ENCODE assay signal across 26 cellular contexts in the genomic region with DNA sequence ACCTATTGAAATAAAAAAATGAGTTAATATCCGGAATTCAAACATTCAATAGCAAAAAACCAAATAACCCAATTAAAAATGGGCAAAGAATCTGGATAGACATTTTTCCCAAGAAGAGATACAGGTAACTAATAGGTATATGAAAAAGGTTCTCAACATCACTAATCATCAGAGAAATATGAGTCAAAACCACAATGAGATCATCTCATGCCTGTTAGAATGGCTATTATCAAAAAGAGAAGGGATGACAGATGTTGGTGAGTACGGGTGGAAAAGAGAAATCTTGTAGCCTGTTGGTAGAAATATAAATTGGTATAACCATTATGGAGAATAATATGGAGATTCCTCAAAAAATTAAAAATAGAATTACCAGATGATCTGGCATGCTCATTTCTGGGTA. TPM values are rescaled to one million over a fixed set of nuclear protein-coding genes. Genes with fewer than 3 reads are reported as not detected.
"Had no signal": no experiment of that assay in that cellular context is flagged by ENCODE, and none has a peak within 500 bp of the region (broad histone marks: within the 10 kb centered on the region; RNA-seq: fewer than 3 reads in every experiment).

No MANE protein-coding gene starts in this region.

- H3K27ac ChIP-seq: cardiac muscle cell, neutrophil, parathyroid adenoma, tibial artery, VCaP had no signal

- H3K9ac ChIP-seq: parathyroid adenoma had no signal

- H3K36me3 ChIP-seq: cardiac muscle cell, neutrophil, tibial artery had no signal

- ATAC-seq: activated CD4-positive, CD25-positive, alpha-beta regulatory T cell treated with anti-CD3 and anti-CD28 coated beads, Interleukin-2, amount 50 U/mL, for 24 hours; activated CD8-positive, alpha-beta memory T cell treated with anti-CD3 and anti-CD28 coated beads, Interleukin-2, amount 10 ng/mL, durations not matched to agents 7 days and 5 days; activated CD8-positive, alpha-beta T cell treated with anti-CD3 and anti-CD28 coated beads for 36 hours; right cardiac atrium; stimulated activated naive CD8-positive, alpha-beta T cell treated with anti-CD3 and anti-CD28 coated beads, Interleukin-15, amount 100 ng/mL, for 72 hours had no signal

- H3K4me3 ChIP-seq: cardiac muscle cell, tibial artery had no signal

- H2AFZ ChIP-seq: parathyroid adenoma had no signal

- H3K4me1 ChIP-seq: parathyroid adenoma, tibial artery had no signal

- H3K27me3 ChIP-seq: cardiac muscle cell, neutrophil, tibial artery had no signal

- DNase-seq: activated CD4-positive, alpha-beta T cell treated with anti-CD3 and anti-CD28 coated beads, Interleukin-2, amount 10 ng/mL, durations not matched to agents 7 days and 5 days; activated CD8-positive, alpha-beta memory T cell treated with anti-CD3 and anti-CD28 coated beads, Interleukin-2, amount 10 ng/mL, durations not matched to agents 7 days and 5 days; activated CD8-positive, alpha-beta T cell treated with anti-CD3 and anti-CD28 coated beads for 36 hours; activated effector memory CD4-positive, alpha-beta T cell treated with anti-CD3 and anti-CD28 coated beads, Interleukin-2, amount 50 U/mL, for 16 hours; activated naive CD4-positive, alpha-beta T cell treated with anti-CD3 and anti-CD28 coated beads, Interleukin-2, amount 10 ng/mL, durations not matched to agents 7 days and 5 days; activated T-cell treated with anti-CD3 and anti-CD28 coated beads for 4 hours; foreskin fibroblast; right cardiac atrium; stimulated activated CD4-positive, alpha-beta T cell treated with anti-CD3 and anti-CD28 coated beads, Interleukin-1b, Interleukin-23, amount 100 ng/mL, for 48 hours; stimulated activated naive CD8-positive, alpha-beta T cell treated with anti-CD3 and anti-CD28 coated beads, Interleukin-15, amount 100 ng/mL, for 72 hours; tibial artery had no signal

- H3K79me2 ChIP-seq: parathyroid adenoma had no signal

- H3K9me3 ChIP-seq: neutrophil, tibial artery had no signal

RNA-seq across cellular contexts. Expression of gene OR6M1, which starts 26.9 kb away (rescaled TPM):
- total RNA-seq: activated CD4-positive, alpha-beta T cell treated with anti-CD3 and anti-CD28 coated beads, Interleukin-2, amount 10 ng/mL, durations not matched to agents 7 days and 5 days; activated CD8-positive, alpha-beta memory T cell treated with anti-CD3 and anti-CD28 coated beads, Interleukin-2, amount 10 ng/mL, durations not matched to agents 7 days and 5 days; activated CD8-positive, alpha-beta T cell treated with anti-CD3 and anti-CD28 coated beads for 36 hours; cardiac muscle cell; chondrocyte; epithelial cell of proximal tubule; glomerular endothelial cell; liver; mononuclear cell; myocyte; pulmonary artery endothelial cell; right cardiac atrium; skeletal muscle tissue; T-helper 2 cell treated with Interferon-gamma antibody and Interleukin-4, amounts not matched to agents 100 ng/mL and 5 ng/mL, for 36 hours; ureter had no signal
- polyA plus RNA-seq: cardiac muscle cell, liver, right cardiac atrium had no signal

RNA-seq across cellular contexts. Expression of gene TMEM225, which starts 52.4 kb away (rescaled TPM):
- total RNA-seq: activated CD4-positive, alpha-beta T cell treated with anti-CD3 and anti-CD28 coated beads, Interleukin-2, amount 10 ng/mL, durations not matched to agents 7 days and 5 days; activated CD8-positive, alpha-beta memory T cell treated with anti-CD3 and anti-CD28 coated beads, Interleukin-2, amount 10 ng/mL, durations not matched to agents 7 days and 5 days; activated CD8-positive, alpha-beta T cell treated with anti-CD3 and anti-CD28 coated beads for 36 hours; cardiac muscle cell; chondrocyte; epithelial cell of proximal tubule; glomerular endothelial cell; liver; mononuclear cell; myocyte; pulmonary artery endothelial cell; right cardiac atrium; skeletal muscle tissue; T-helper 2 cell treated with Interferon-gamma antibody and Interleukin-4, amounts not matched to agents 100 ng/mL and 5 ng/mL, for 36 hours; ureter had no signal
- polyA plus RNA-seq: cardiac muscle cell, liver, right cardiac atrium had no signal
